Comparison of ENCODE assay signal across 17 cellular contexts in genomic region chr7:149220534-149220933, GRCh38. TPM values are rescaled to one million over a fixed set of nuclear protein-coding genes. Genes with fewer than 3 reads are reported as not detected.
A peak's percentile ranks its signal among the peaks of the same experiment; 100 is the strongest.
DNase-seq lines count a peak whose midpoint lies in the region; ATAC-seq and TF ChIP-seq lines count a peak whose summit lies in the region.
"Had no signal": no experiment of that assay in that cellular context is flagged by ENCODE, and none has a peak within 500 bp of the region (broad histone marks: within the 10 kb centered on the region; RNA-seq: fewer than 3 reads in every experiment).

No MANE protein-coding gene starts in this region.

- CTCF ChIA-PET in BJ (lab: Yijun Ruan, JAX), result no interaction called here

- no peak overlapping the region for H3K27ac Mint-ChIP-seq in effector memory CD8-positive, alpha-beta T cell

- no peaks in the 10 kb centered on the region for H3K27me3 Mint-ChIP-seq in effector memory CD8-positive, alpha-beta T cell
- H3K27me3 Mint-ChIP-seq: naive thymus-derived CD4-positive, alpha-beta T cell had no signal

- no peak overlapping the region for H3K4me3 Mint-ChIP-seq in effector memory CD8-positive, alpha-beta T cell
- H3K4me3 Mint-ChIP-seq: endodermal cell; naive thymus-derived CD4-positive, alpha-beta T cell had no signal

- peaks cover 22% of the 10 kb centered on the region for H3K36me3 ChIP-seq in BJ (ENCODE audit: control insufficient read depth, insufficient read depth, low read length)

- H3K36me3 Mint-ChIP-seq in effector memory CD8-positive, alpha-beta T cell (ENCODE audit: insufficient read depth), result peaks cover 29% of the 10 kb centered on the region

- peaks cover 2 to 4% of the 10 kb centered on the region in 2 donors for H3K4me1 Mint-ChIP-seq in effector memory CD8-positive, alpha-beta T cell (ENCODE audit: low read depth in 2 of 2)

- no peaks in the 10 kb centered on the region for H3K27me3 ChIP-seq in BJ (ENCODE audit: control insufficient read depth, insufficient read depth, low read length)
- H3K27me3 ChIP-seq: body of pancreas, heart right ventricle, testis had no signal

- POLR2A ChIA-PET in BJ (lab: Charles Lee), result no interaction called here

- H3K9me3 Mint-ChIP-seq in effector memory CD8-positive, alpha-beta T cell, result no peaks in the 10 kb centered on the region
- H3K9me3 Mint-ChIP-seq: endodermal cell had no signal

- ATAC-seq in effector memory CD8-positive, alpha-beta T cell (replicated peaks), result no peak
- no peak for ATAC-seq in GM21515 (IDR thresholded peaks at IDR 0.05; ENCODE audit: unreplicated experiment)
- ATAC-seq: body of pancreas; heart right ventricle; left lobe of liver; naive thymus-derived CD4-positive, alpha-beta T cell had no signal

- DNase-seq in BJ (ENCODE audit: low read depth) (peak; percentile 47), LHCN-M2 (ENCODE audit: low read depth) (peak; percentile 77), choroid plexus epithelial cell (ENCODE audit: low read depth) (peak; percentile 46), left kidney (ENCODE audit: low read depth, low spot score) (peak; percentile 34), NCI-H146 treated with DMSO at 0.1 percent for 48 hours (lab: John Stamatoyannopoulos, UW; ENCODE audit: unreplicated experiment) (no peak)
- no peak for DNase-seq in effector memory CD8-positive, alpha-beta T cell
- DNase-seq in stimulated activated naive CD4-positive, alpha-beta T cell treated with Interleukin-2 at 50 U/mL for 16 hours (lab: John Stamatoyannopoulos, UW), result no peak
- DNase-seq: activated effector memory CD4-positive, alpha-beta T cell treated with Interleukin-2 at 50 U/mL for 16 hours; body of pancreas; endodermal cell; heart right ventricle; naive thymus-derived CD4-positive, alpha-beta T cell; NCI-H1092 treated with DMSO at 0.1 percent for 48 hours; testis had no signal

- H3K4me3 ChIP-seq in BJ (ENCODE audit: low read depth, low read length), result no peak overlapping the region
- no peak overlapping the region for H3K4me3 ChIP-seq in choroid plexus epithelial cell (ENCODE audit: low read depth, low read length)
- H3K4me3 ChIP-seq: body of pancreas, heart right ventricle, psoas muscle, testis had no signal

- TF ChIP-seq CTCF in BJ (IDR thresholded peaks at IDR 0.05; ENCODE audit: insufficient read depth, low read depth, low read length) (no peak), choroid plexus epithelial cell (conservative IDR thresholded peaks at IDR 0.05; ENCODE audit: low read depth, low read length) (no peak)

RNA-seq across cellular contexts. Expression of gene ZNF212, which starts 18.9 kb away (rescaled TPM):
- polyA plus RNA-seq in BJ (2011; rRNA removed), result 3.2 and 4.6 TPM in 2 replicates
- polyA minus RNA-seq in BJ (2011; rRNA and poly(A)+ RNA removed), result 2.0 and 4.3 TPM in 2 replicates
- 6.6 and 7.9 TPM in 2 replicates for total RNA-seq in LHCN-M2 (2014; rRNA removed)
- 6.0 TPM for polyA plus RNA-seq in LHCN-M2 (2012)

RNA-seq across cellular contexts. Expression of gene ZNF282, which starts 25.2 kb away (rescaled TPM):
- polyA plus RNA-seq in BJ (2011; rRNA removed), result 11.6 and 15.2 TPM in 2 replicates
- 16.0 and 18.7 TPM in 2 replicates for polyA minus RNA-seq in BJ (2011; rRNA and poly(A)+ RNA removed)
- total RNA-seq in LHCN-M2 (2014; rRNA removed), result 23.0 and 28.6 TPM in 2 replicates
- 17.3 TPM for polyA plus RNA-seq in LHCN-M2 (2012)

RNA-seq across cellular contexts. Expression of gene ZNF783, which starts 41.5 kb away (rescaled TPM):
- polyA plus RNA-seq in BJ (2011; rRNA removed), result 5.9 and 6.9 TPM in 2 replicates
- polyA minus RNA-seq in BJ (2011; rRNA and poly(A)+ RNA removed), result 5.7 and 6.7 TPM in 2 replicates
- 16.6 and 17.6 TPM in 2 replicates for total RNA-seq in LHCN-M2 (2014; rRNA removed)
- polyA plus RNA-seq in LHCN-M2 (2012), result 3.9 TPM

Comparison
In these comparisons a context has a peak if more than half of its experiments do, and no peak if none do; other contexts are left out.
1. DNase-seq: peak in BJ (single experiment), LHCN-M2 (single experiment), choroid plexus epithelial cell (single experiment) and left kidney (single experiment); none in NCI-H146 treated with DMSO at 0.1 percent for 48 hours (single experiment), effector memory CD8-positive, alpha-beta T cell (0 of 3) and stimulated activated naive CD4-positive, alpha-beta T cell treated with Interleukin-2 at 50 U/mL for 16 hours (single experiment).